Comparison of ENCODE assay signal across 2 cellular contexts in genomic region chr1:160001440-160001839, GRCh38.
A peak's percentile ranks its signal among the peaks of the same experiment; 100 is the strongest.
TF ChIP-seq lines count a peak whose summit lies in the region.

No MANE protein-coding gene starts in this region.

TF ChIP-seq in HepG2, 621 proteins besides CTCF, POLR2A, EP300 and RAD21:
- peak; percentile 86 to 96 for TF ChIP-seq MAFK (conservative IDR thresholded peaks at IDR 0.05 in 1 of 2, IDR thresholded peaks at IDR 0.05 in 1 of 2; ENCODE audit: low read length in 2 of 2)
- no peak for TF ChIP-seq ZNF7 (CRISPR knock-in tag; IDR thresholded peaks at IDR 0.05)
- no peak for TF ChIP-seq SOX6 (IDR thresholded peaks at IDR 0.05)
- no peak for TF ChIP-seq SOX6 (CRISPR knock-in tag; IDR thresholded peaks at IDR 0.05)
- TF ChIP-seq HINFP (CRISPR knock-in tag; IDR thresholded peaks at IDR 0.05; ENCODE audit: low read depth) = no peak
- peak; percentile 93 for TF ChIP-seq MAFF (IDR thresholded peaks at IDR 0.05; ENCODE audit: low read depth, low read length)
- TF ChIP-seq ZNF33B (CRISPR knock-in tag; IDR thresholded peaks at IDR 0.05) = no peak
- no peak for TF ChIP-seq TFAP4 (IDR thresholded peaks at IDR 0.05; ENCODE audit: borderline replicate concordance, low read depth)
- no peak for TF ChIP-seq ZNF275 (CRISPR knock-in tag; IDR thresholded peaks at IDR 0.05; ENCODE audit: borderline replicate concordance)

TF ChIP-seq in K562, 482 proteins besides CTCF, POLR2A, EP300 and RAD21:
- TF ChIP-seq MAFK (IDR thresholded peaks at IDR 0.05; ENCODE audit: low read length) (peak; percentile 85), STAG1 (CRISPR knock-in tag; IDR thresholded peaks at IDR 0.05; ENCODE audit: borderline replicate concordance) (no peak), HMG20A (CRISPR knock-in tag; conservative IDR thresholded peaks at IDR 0.05) (no peak), FOXK2 (conservative IDR thresholded peaks at IDR 0.05 in 1 of 2, IDR thresholded peaks at IDR 0.05 in 1 of 2; ENCODE audit: low read depth in 2 of 2) (no peak), CBX3 (IDR thresholded peaks at IDR 0.05; ENCODE audit: borderline replicate concordance in 1 of 2, low read length in 2 of 2) (no peak), GATAD2A (IDR thresholded peaks at IDR 0.05) (no peak), ATF7 (IDR thresholded peaks at IDR 0.05) (no peak), ZNF212 (CRISPR knock-in tag; IDR thresholded peaks at IDR 0.05) (no peak), ZNF316 (IDR thresholded peaks at IDR 0.05) (peak; percentile 77), C11orf30 (IDR thresholded peaks at IDR 0.05; ENCODE audit: low read depth) (peak; percentile 69), MAFF (IDR thresholded peaks at IDR 0.05; ENCODE audit: low read length) (peak; percentile 84), ZEB2 (IDR thresholded peaks at IDR 0.05) (no peak), MAFG (tag; conservative IDR thresholded peaks at IDR 0.05) (peak; percentile 69), ADNP (tag; IDR thresholded peaks at IDR 0.05) (no peak)
